In genomic region chr9:976258-976804, GRCh38 we compare ENCODE assay signal across 12 cellular contexts. TPM values are rescaled to one million over a fixed set of nuclear protein-coding genes. Genes with fewer than 3 reads are reported as not detected.
DNase-seq lines count a peak whose midpoint lies in the region; ATAC-seq and TF ChIP-seq lines count a peak whose summit lies in the region.
"Had no signal": no experiment of that assay in that cellular context is flagged by ENCODE, and none has a peak within 500 bp of the region (broad histone marks: within the 10 kb centered on the region; RNA-seq: fewer than 3 reads in every experiment).

TSS of gene DMRT3 (plus strand) at chr9:976655. CDS start at chr9:977002, 347 bp downstream.

- H3K9me3 Mint-ChIP-seq in endothelial cell (ENCODE audit: unreplicated experiment), result no peaks in the 10 kb centered on the region
- no peaks in the 10 kb centered on the region for H3K9me3 Mint-ChIP-seq in progenitor cell of endocrine pancreas (ENCODE audit: low read depth)
- H3K9me3 Mint-ChIP-seq: natural killer cell had no signal

- H3K4me3 Mint-ChIP-seq in endothelial cell (ENCODE audit: unreplicated experiment), result peak within 1 kb of the TSS; percentile 77
- H3K4me3 Mint-ChIP-seq in progenitor cell of endocrine pancreas (ENCODE audit: low read depth), result peak within 1 kb of the TSS; percentile 48
- H3K4me3 Mint-ChIP-seq: natural killer cell had no signal

- H3K27me3 Mint-ChIP-seq in endothelial cell (ENCODE audit: unreplicated experiment), result peaks cover 27% of the 10 kb centered on the region
- H3K27me3 Mint-ChIP-seq in progenitor cell of endocrine pancreas, result peaks cover 86% of the 10 kb centered on the region

- DNase-seq in DMS53 (lab: John Stamatoyannopoulos, UW), result peak; percentile 51
- DNase-seq in DMS53 treated with DMSO at 0.1 percent for 48 hours (lab: John Stamatoyannopoulos, UW; ENCODE audit: unreplicated experiment), result no peak
- peak; percentile 70 for DNase-seq in NCI-H2171 (lab: John Stamatoyannopoulos, UW)
- DNase-seq in endothelial cell (ENCODE audit: low spot score), result peak; percentile 36
- DNase-seq in progenitor cell of endocrine pancreas (ENCODE audit: low spot score, unreplicated experiment), result peak; percentile 48
- no peak for DNase-seq in inferior parietal cortex (ENCODE audit: extremely low spot score)
- DNase-seq in NCI-H1436 (lab: John Stamatoyannopoulos, UW), result no peak
- DNase-seq: natural killer cell; NCI-H187 treated with DMSO at 0.1 percent for 48 hours; stimulated activated CD8-positive, alpha-beta memory T cell treated with anti-CD3 and anti-CD28 coated beads, Interleukin-4, amount 100 ng/mL, for 48 hours had no signal

- TF ChIP-seq CTCF in endothelial cell (IDR thresholded peaks at IDR 0.05; ENCODE audit: unreplicated experiment) (no peak), progenitor cell of endocrine pancreas (IDR thresholded peaks at IDR 0.05; ENCODE audit: unreplicated experiment) (peak; percentile 41)

- ATAC-seq in HG03095 (IDR thresholded peaks at IDR 0.05; ENCODE audit: unreplicated experiment), result no peak
- ATAC-seq: activated CD4-positive, CD25-positive, alpha-beta regulatory T cell treated with anti-CD3 and anti-CD28 coated beads, Interleukin-2, amount 50 U/mL, for 24 hours; natural killer cell had no signal

- H3K4me1 Mint-ChIP-seq in endothelial cell (ENCODE audit: unreplicated experiment) (peaks cover 41% of the 10 kb centered on the region), progenitor cell of endocrine pancreas (ENCODE audit: low read depth) (peaks cover 14% of the 10 kb centered on the region)
- H3K4me1 Mint-ChIP-seq: natural killer cell had no signal

- H3K36me3 Mint-ChIP-seq in endothelial cell (ENCODE audit: low read depth, unreplicated experiment) (no peaks in the 10 kb centered on the region), progenitor cell of endocrine pancreas (ENCODE audit: insufficient read depth) (no peaks in the 10 kb centered on the region)
- H3K36me3 Mint-ChIP-seq: natural killer cell had no signal

- H3K27ac Mint-ChIP-seq in endothelial cell (ENCODE audit: unreplicated experiment) (no peak within 1 kb of the TSS), progenitor cell of endocrine pancreas (no peak within 1 kb of the TSS)
- H3K27ac Mint-ChIP-seq: natural killer cell had no signal

RNA-seq across cellular contexts. Expression of gene DMRT3, which starts in this region (rescaled TPM):
- not detected for total RNA-seq in endothelial cell (ENCODE audit: unreplicated experiment)
- total RNA-seq in progenitor cell of endocrine pancreas, result 0.34 and 0.53 TPM in 2 replicates
- total RNA-seq: natural killer cell had no signal

Comparison
In these comparisons a context has a peak if more than half of its experiments do, and no peak if none do; other contexts are left out.
1. DNase-seq: peak in DMS53 (single experiment) and NCI-H2171 (single experiment); none in DMS53 treated with DMSO at 0.1 percent for 48 hours (single experiment), inferior parietal cortex (single experiment) and NCI-H1436 (single experiment).
2. Peak in DNase-seq in endothelial cell; RNA of the gene not detected or under 1 TPM.
3. Peak in DNase-seq in progenitor cell of endocrine pancreas; RNA of the gene not detected or under 1 TPM.